1 cellular context compared by ENCODE assay signal in genomic region chr16:30842971-30843370, GRCh38.
TF ChIP-seq lines count a peak whose summit lies in the region.

No MANE protein-coding gene starts in this region.

TF ChIP-seq in HepG2, 621 proteins besides CTCF, POLR2A, EP300 and RAD21:
- TF ChIP-seq, protein P1, sequence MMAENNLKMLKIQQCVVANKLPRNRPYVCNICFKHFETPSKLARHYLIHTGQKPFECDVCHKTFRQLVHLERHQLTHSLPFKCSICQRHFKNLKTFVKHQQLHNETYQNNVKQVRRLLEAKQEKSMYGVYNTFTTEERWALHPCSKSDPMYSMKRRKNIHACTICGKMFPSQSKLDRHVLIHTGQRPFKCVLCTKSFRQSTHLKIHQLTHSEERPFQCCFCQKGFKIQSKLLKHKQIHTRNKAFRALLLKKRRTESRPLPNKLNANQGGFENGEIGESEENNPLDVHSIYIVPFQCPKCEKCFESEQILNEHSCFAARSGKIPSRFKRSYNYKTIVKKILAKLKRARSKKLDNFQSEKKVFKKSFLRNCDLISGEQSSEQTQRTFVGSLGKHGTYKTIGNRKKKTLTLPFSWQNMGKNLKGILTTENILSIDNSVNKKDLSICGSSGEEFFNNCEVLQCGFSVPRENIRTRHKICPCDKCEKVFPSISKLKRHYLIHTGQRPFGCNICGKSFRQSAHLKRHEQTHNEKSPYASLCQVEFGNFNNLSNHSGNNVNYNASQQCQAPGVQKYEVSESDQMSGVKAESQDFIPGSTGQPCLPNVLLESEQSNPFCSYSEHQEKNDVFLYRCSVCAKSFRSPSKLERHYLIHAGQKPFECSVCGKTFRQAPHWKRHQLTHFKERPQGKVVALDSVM (CRISPR knock-in tag; IDR thresholded peaks at IDR 0.05) = peak; percentile 49; the same call in 1 of the 2 replicates
- TF ChIP-seq, protein P2, sequence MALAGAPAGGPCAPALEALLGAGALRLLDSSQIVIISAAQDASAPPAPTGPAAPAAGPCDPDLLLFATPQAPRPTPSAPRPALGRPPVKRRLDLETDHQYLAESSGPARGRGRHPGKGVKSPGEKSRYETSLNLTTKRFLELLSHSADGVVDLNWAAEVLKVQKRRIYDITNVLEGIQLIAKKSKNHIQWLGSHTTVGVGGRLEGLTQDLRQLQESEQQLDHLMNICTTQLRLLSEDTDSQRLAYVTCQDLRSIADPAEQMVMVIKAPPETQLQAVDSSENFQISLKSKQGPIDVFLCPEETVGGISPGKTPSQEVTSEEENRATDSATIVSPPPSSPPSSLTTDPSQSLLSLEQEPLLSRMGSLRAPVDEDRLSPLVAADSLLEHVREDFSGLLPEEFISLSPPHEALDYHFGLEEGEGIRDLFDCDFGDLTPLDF (CRISPR knock-in tag; IDR thresholded peaks at IDR 0.05) = no peak
- TF ChIP-seq TGIF2 (CRISPR knock-in tag; IDR thresholded peaks at IDR 0.05) = no peak
